ENCODE assay signal across 28 cellular contexts in genomic region chr5:25909163-25909562, GRCh38.
"Had no signal": no experiment of that assay in that cellular context is flagged by ENCODE, and none has a peak within 500 bp of the region (broad histone marks: within the 10 kb centered on the region; RNA-seq: fewer than 3 reads in every experiment).

No MANE protein-coding gene starts in this region.

- H3K4me1 Mint-ChIP-seq: activated CD4-positive, alpha-beta memory T cell treated with anti-CD3 and anti-CD28 coated beads, Interleukin-2, amount 10 ng/mL, durations not matched to agents 7 days and 5 days; activated CD4-positive, alpha-beta T cell treated with anti-CD3 and anti-CD28 coated beads for 36 hours; activated naive CD4-positive, alpha-beta T cell treated with anti-CD3 and anti-CD28 coated beads, Interleukin-2, amount 10 ng/mL, durations not matched to agents 7 days and 5 days; activated naive CD8-positive, alpha-beta T cell treated with anti-CD3 and anti-CD28 coated beads for 36 hours had no signal

- H3K4me3 Mint-ChIP-seq: activated CD4-positive, alpha-beta memory T cell treated with anti-CD3 and anti-CD28 coated beads, Interleukin-2, amount 10 ng/mL, durations not matched to agents 7 days and 5 days; activated CD4-positive, alpha-beta T cell treated with anti-CD3 and anti-CD28 coated beads for 36 hours; activated naive CD4-positive, alpha-beta T cell treated with anti-CD3 and anti-CD28 coated beads, Interleukin-2, amount 10 ng/mL, durations not matched to agents 7 days and 5 days; activated naive CD8-positive, alpha-beta T cell treated with anti-CD3 and anti-CD28 coated beads for 36 hours; activated T-cell treated with anti-CD3 and anti-CD28 coated beads, Interleukin-2, amount 50 U/mL, for 4 hours had no signal

- H3K27me3 Mint-ChIP-seq: activated CD4-positive, alpha-beta memory T cell treated with anti-CD3 and anti-CD28 coated beads, Interleukin-2, amount 10 ng/mL, durations not matched to agents 7 days and 5 days; activated CD4-positive, alpha-beta T cell treated with anti-CD3 and anti-CD28 coated beads for 36 hours; activated naive CD4-positive, alpha-beta T cell treated with anti-CD3 and anti-CD28 coated beads, Interleukin-2, amount 10 ng/mL, durations not matched to agents 7 days and 5 days; activated naive CD8-positive, alpha-beta T cell treated with anti-CD3 and anti-CD28 coated beads for 36 hours had no signal

- H3K36me3 Mint-ChIP-seq: activated naive CD4-positive, alpha-beta T cell treated with anti-CD3 and anti-CD28 coated beads, Interleukin-2, amount 10 ng/mL, durations not matched to agents 7 days and 5 days; activated naive CD8-positive, alpha-beta T cell treated with anti-CD3 and anti-CD28 coated beads for 36 hours had no signal

- H3K27ac Mint-ChIP-seq: activated CD4-positive, alpha-beta memory T cell treated with anti-CD3 and anti-CD28 coated beads, Interleukin-2, amount 10 ng/mL, durations not matched to agents 7 days and 5 days; activated CD4-positive, alpha-beta T cell treated with anti-CD3 and anti-CD28 coated beads for 36 hours; activated naive CD4-positive, alpha-beta T cell treated with anti-CD3 and anti-CD28 coated beads, Interleukin-2, amount 10 ng/mL, durations not matched to agents 7 days and 5 days; activated naive CD8-positive, alpha-beta T cell treated with anti-CD3 and anti-CD28 coated beads for 36 hours; activated T-helper 2 cell treated with anti-CD3 and anti-CD28 coated beads, Interferon-gamma antibody, Interleukin-2, Interleukin-4, amounts not matched to agents 10 μg/mL and 5 μg/mL and 100 μg/mL, durations not matched to agents 14 hours and 24 hours and 36 hours had no signal

- ATAC-seq: activated CD4-positive, alpha-beta T cell treated with anti-CD3 and anti-CD28 coated beads for 36 hours; Panc1 had no signal

- DNase-seq: activated CD4-positive, alpha-beta memory T cell treated with anti-CD3 and anti-CD28 coated beads, Interleukin-2, amount 10 ng/mL, durations not matched to agents 7 days and 5 days; activated CD4-positive, alpha-beta T cell treated with anti-CD3 and anti-CD28 coated beads for 36 hours; activated CD4-positive, alpha-beta T cell treated with anti-CD3 and anti-CD28 coated beads, Interleukin-2, amount 50 U/mL, for 1 hour; activated gamma-delta T cell treated with Interleukin-2 at 50 U/mL for 16 hours; activated naive CD4-positive, alpha-beta T cell treated with anti-CD3 and anti-CD28 coated beads, Interleukin-2, amount 10 ng/mL, durations not matched to agents 7 days and 5 days; activated naive CD8-positive, alpha-beta T cell treated with anti-CD3 and anti-CD28 coated beads for 36 hours; activated T-cell treated with anti-CD3 and anti-CD28 coated beads, Interleukin-2, amount 50 U/mL, for 4 hours; brain microvascular endothelial cell; cerebellar nuclear complex; KG1; NCI-H1048; NCI-H1417; NCI-H1930; NCI-H2107; NCI-H2171 treated with DMSO at 0.1 percent for 48 hours; NCI-H345; NCI-H510A; NCI-H526 treated with DMSO at 0.1 percent for 48 hours; NK-92 treated with Interleukin-12 subunit alpha and Interleukin-12 subunit beta, amount 100 ng/mL, for 24 hours; OCI-M1; Right ventricle myocardium superior; RPMI8226; SJCRH30; SK-N-SH; T-helper 1 cell; WERI-Rb-1 had no signal
